Comparison of ENCODE assay signal across 8 cellular contexts in the genomic region with DNA sequence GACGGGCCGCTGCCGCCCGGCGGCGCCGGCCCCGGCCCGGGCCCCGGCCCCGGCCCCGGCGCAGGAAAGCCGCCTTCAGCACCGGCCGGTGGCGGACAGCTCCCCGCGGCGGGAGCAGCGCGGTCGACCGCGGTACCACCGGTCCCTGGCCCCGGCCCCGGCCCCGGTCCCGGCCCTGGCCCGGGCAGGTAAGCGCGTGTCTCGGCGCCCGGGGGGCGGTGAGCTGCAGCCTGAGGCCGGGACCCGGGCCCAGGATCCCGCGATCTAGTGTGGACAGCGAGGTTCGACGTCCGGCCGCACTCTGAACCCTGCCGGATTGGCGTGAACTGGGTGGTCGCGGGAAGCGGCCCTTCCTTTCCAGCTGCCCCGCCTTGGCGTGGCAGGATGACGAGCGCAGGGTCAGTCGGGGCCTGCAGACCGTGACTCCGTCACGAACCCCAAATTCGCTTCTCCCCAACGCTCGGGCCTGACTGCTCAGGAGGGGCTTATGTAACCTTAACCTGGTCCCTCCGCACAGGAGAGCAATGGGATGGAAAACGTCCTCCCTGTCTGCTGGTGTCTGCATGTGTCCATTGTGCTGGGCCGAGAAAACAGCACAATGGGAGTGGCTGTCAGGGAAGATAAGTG. TPM values are rescaled to one million over a fixed set of nuclear protein-coding genes. Genes with fewer than 3 reads are reported as not detected.
DNase-seq lines count a peak whose midpoint lies in the region; ATAC-seq and TF ChIP-seq lines count a peak whose summit lies in the region.

No MANE protein-coding gene starts in this region.

- H3K9me3 ChIP-seq in SK-N-MC (ENCODE audit: low read depth, low read length), result no peaks in the 10 kb centered on the region

- no peak overlapping the region for H3K27ac ChIP-seq in SK-N-MC

- ATAC-seq in HG02938 (IDR thresholded peaks at IDR 0.05; ENCODE audit: unreplicated experiment) (peak; percentile 49), left lobe of liver (peak; percentile 85)

- H3K27ac Mint-ChIP-seq in MCF 10A (ENCODE audit: low read depth, unreplicated experiment), result no peak overlapping the region

- peaks cover 48% of the 10 kb centered on the region for H3K27me3 Mint-ChIP-seq in MCF 10A (ENCODE audit: insufficient read depth, unreplicated experiment)

- BruUV-seq in MCF 10A (replicated peaks; lab: Mats Ljungman, UMichigan), result no TSS peak

- peak; percentile 75 for DNase-seq in DMS 273 (lab: John Stamatoyannopoulos, UW; ENCODE audit: unreplicated experiment)
- DNase-seq in DMS 273 treated with DMSO at 0.1 percent for 48 hours (lab: John Stamatoyannopoulos, UW), result no peak
- no peak for DNase-seq in SK-N-MC (ENCODE audit: low read depth, low spot score)
- no peak for DNase-seq in MCF 10A (ENCODE audit: unreplicated experiment)
- DNase-seq in left lobe of liver (ENCODE audit: low spot score), result peak; percentile 70
- DNase-seq in stimulated activated CD4-positive, alpha-beta T cell treated with anti-CD3 and anti-CD28 coated beads, TNF-alpha, amount 100 ng/mL, for 24 hours (ENCODE audit: low read depth in 3 of 3), result peak in 2 of 3 experiments; percentile 13 to 57
- no peak for DNase-seq in NCI-H226

- H3K36me3 ChIP-seq in SK-N-MC (ENCODE audit: insufficient read depth, low read length), result no peaks in the 10 kb centered on the region

- no peak overlapping the region for H3K9ac ChIP-seq in SK-N-MC (ENCODE audit: insufficient read length)

- peak overlapping the region; percentile 19 for H3K4me3 Mint-ChIP-seq in MCF 10A (ENCODE audit: unreplicated experiment)

- POLR2A ChIA-PET in MCF 10A (lab: Yijun Ruan, JAX), result interaction anchor here (0.7 to 1.6 kb wide), 4 partner anchors 9 to 120 kb away, joined by 3 to 5 read pairs (median 4); no protein-coding TSS in a partner anchor

- peak overlapping the region; percentile 61 for H3K4me3 ChIP-seq in SK-N-MC

- peaks cover 4% of the 10 kb centered on the region for H3K4me1 Mint-ChIP-seq in MCF 10A (ENCODE audit: insufficient read depth, unreplicated experiment)

- peaks cover 6% of the 10 kb centered on the region for H3K9me3 Mint-ChIP-seq in MCF 10A (ENCODE audit: unreplicated experiment)

- CTCF ChIA-PET in MCF 10A (lab: Yijun Ruan, JAX), result interaction anchor here (0.6 to 2.0 kb wide), 3 partner anchors 10 to 117 kb away, joined by 3 to 8 read pairs (median 3); no protein-coding TSS in a partner anchor

- H3K36me3 Mint-ChIP-seq in MCF 10A (ENCODE audit: insufficient read depth, unreplicated experiment), result no peaks in the 10 kb centered on the region

- intact Hi-C loops in MCF 10A (cut with micrococcal nuclease), result no loop called here

- no peak for TF ChIP-seq CTCF in MCF 10A (IDR thresholded peaks at IDR 0.05; ENCODE audit: unreplicated experiment)

RNA-seq across cellular contexts. Expression of gene BSN, which starts 0.5 kb away (rescaled TPM):
- total RNA-seq in MCF 10A (2022) (0.10 and 0.37 TPM in 2 replicates), left lobe of liver (0.73 TPM)

Comparison
In these comparisons a context has a peak if more than half of its experiments do, and no peak if none do; other contexts are left out.
1. DNase-seq: peak in DMS 273 (single experiment), left lobe of liver (single experiment) and stimulated activated CD4-positive, alpha-beta T cell treated with anti-CD3 and anti-CD28 coated beads, TNF-alpha, amount 100 ng/mL, for 24 hours (2 of 3); none in DMS 273 treated with DMSO at 0.1 percent for 48 hours (single experiment), SK-N-MC (single experiment), MCF 10A (single experiment) and NCI-H226 (single experiment).